In genomic region chr6:149387787-149388512, GRCh38 we compare ENCODE assay signal across 1 cellular context.
TF ChIP-seq lines count a peak whose summit lies in the region.

No MANE protein-coding gene starts in this region.

TF ChIP-seq in IMR-90, 13 proteins besides CTCF, POLR2A, EP300 and RAD21:
- TF ChIP-seq MAFK (IDR thresholded peaks at IDR 0.05; ENCODE audit: low read depth, low read length) (no peak), BHLHE40 (IDR thresholded peaks at IDR 0.05; ENCODE audit: low read depth, low read length) (no peak), MXI1 (IDR thresholded peaks at IDR 0.05; ENCODE audit: borderline replicate concordance, low read depth, low read length) (no peak), ELK1 (IDR thresholded peaks at IDR 0.05; ENCODE audit: borderline replicate concordance, low read depth, low read length) (no peak), NFE2L2 (IDR thresholded peaks at IDR 0.05; ENCODE audit: low read depth, low read length) (no peak), USF2 (IDR thresholded peaks at IDR 0.05; ENCODE audit: low read depth, low read length) (no peak), RCOR1 (IDR thresholded peaks at IDR 0.05; ENCODE audit: insufficient replicate concordance, low read length) (no peak), MAZ (IDR thresholded peaks at IDR 0.05; ENCODE audit: borderline replicate concordance, low read depth, low read length) (no peak), RFX5 (IDR thresholded peaks at IDR 0.05; ENCODE audit: low read depth, low read length) (no peak), CHD1 (IDR thresholded peaks at IDR 0.05; ENCODE audit: low read depth, low read length) (no peak), SMC3 (IDR thresholded peaks at IDR 0.05; ENCODE audit: low read depth, low read length) (no peak), FOS (IDR thresholded peaks at IDR 0.05; ENCODE audit: low read depth, low read length) (no peak), CEBPB (IDR thresholded peaks at IDR 0.05; ENCODE audit: low read depth, low read length) (no peak)
